Comparison of ENCODE assay signal across 1 cellular context in the genomic region with DNA sequence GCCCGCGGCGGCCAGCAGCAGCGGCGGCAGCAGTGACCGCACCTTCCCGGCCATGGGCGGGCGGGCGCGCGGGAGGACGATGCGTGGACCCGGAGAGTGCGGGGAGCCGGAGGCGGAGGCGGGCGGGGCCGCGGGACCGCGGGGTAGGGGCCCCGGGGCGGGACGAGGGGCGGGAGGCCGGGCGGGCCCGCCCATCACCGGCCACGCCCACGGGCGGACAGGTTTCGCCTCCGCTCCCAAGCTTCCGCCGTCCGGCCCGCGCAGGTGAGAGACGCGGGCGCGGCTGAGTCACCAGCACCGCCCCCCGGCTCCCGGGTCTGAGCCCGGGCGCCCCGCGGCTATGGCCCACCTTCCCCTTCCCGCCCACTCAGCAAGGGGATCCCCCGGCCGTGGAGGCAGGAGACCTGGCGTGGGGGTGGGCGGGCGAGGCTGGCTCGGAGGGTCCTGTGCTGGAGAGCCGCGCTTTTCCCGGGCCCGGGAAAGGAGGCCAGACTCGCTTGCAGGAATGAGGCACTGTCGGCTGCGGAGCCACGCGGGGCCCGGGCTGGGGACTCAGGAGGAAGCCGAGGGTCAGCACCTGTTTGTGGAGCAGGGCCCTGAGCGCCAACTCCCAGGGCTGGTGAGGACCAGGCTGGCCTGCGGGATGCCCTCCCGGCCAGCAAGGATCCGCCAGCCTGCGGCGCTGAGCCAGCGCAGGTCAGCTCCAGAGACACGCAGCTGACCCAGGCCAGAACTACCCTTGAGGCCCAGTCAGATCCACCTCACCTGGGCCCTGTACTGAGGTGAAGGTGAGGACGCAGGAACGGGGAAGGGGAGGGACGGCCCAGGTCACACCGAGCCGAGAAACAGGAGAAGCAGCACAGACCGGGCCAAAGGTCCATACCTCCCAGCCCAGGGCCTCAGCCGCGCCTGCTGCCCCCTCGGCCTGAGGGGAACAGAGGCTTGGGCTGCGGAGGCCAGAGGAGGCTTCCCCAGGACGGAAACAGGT.
A peak's percentile ranks its signal among the peaks of the same experiment; 100 is the strongest.
TF ChIP-seq lines count a peak whose summit lies in the region.

A gene (minus strand): TSS at position 118 of the 988 bp plus-strand sequence. CDS start 64 bp downstream, at position 54.

TF ChIP-seq in HepG2, 621 proteins besides CTCF, POLR2A, EP300 and RAD21 (continued from another document and continues in another):
- TF ChIP-seq, protein P1, sequence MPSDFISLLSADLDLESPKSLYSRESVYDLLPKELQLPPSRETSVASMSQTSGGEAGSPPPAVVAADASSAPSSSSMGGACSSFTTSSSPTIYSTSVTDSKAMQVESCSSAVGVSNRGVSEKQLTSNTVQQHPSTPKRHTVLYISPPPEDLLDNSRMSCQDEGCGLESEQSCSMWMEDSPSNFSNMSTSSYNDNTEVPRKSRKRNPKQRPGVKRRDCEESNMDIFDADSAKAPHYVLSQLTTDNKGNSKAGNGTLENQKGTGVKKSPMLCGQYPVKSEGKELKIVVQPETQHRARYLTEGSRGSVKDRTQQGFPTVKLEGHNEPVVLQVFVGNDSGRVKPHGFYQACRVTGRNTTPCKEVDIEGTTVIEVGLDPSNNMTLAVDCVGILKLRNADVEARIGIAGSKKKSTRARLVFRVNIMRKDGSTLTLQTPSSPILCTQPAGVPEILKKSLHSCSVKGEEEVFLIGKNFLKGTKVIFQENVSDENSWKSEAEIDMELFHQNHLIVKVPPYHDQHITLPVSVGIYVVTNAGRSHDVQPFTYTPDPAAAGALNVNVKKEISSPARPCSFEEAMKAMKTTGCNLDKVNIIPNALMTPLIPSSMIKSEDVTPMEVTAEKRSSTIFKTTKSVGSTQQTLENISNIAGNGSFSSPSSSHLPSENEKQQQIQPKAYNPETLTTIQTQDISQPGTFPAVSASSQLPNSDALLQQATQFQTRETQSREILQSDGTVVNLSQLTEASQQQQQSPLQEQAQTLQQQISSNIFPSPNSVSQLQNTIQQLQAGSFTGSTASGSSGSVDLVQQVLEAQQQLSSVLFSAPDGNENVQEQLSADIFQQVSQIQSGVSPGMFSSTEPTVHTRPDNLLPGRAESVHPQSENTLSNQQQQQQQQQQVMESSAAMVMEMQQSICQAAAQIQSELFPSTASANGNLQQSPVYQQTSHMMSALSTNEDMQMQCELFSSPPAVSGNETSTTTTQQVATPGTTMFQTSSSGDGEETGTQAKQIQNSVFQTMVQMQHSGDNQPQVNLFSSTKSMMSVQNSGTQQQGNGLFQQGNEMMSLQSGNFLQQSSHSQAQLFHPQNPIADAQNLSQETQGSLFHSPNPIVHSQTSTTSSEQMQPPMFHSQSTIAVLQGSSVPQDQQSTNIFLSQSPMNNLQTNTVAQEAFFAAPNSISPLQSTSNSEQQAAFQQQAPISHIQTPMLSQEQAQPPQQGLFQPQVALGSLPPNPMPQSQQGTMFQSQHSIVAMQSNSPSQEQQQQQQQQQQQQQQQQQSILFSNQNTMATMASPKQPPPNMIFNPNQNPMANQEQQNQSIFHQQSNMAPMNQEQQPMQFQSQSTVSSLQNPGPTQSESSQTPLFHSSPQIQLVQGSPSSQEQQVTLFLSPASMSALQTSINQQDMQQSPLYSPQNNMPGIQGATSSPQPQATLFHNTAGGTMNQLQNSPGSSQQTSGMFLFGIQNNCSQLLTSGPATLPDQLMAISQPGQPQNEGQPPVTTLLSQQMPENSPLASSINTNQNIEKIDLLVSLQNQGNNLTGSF (CRISPR knock-in tag; IDR thresholded peaks at IDR 0.05), result no peak
- TF ChIP-seq, protein P2, sequence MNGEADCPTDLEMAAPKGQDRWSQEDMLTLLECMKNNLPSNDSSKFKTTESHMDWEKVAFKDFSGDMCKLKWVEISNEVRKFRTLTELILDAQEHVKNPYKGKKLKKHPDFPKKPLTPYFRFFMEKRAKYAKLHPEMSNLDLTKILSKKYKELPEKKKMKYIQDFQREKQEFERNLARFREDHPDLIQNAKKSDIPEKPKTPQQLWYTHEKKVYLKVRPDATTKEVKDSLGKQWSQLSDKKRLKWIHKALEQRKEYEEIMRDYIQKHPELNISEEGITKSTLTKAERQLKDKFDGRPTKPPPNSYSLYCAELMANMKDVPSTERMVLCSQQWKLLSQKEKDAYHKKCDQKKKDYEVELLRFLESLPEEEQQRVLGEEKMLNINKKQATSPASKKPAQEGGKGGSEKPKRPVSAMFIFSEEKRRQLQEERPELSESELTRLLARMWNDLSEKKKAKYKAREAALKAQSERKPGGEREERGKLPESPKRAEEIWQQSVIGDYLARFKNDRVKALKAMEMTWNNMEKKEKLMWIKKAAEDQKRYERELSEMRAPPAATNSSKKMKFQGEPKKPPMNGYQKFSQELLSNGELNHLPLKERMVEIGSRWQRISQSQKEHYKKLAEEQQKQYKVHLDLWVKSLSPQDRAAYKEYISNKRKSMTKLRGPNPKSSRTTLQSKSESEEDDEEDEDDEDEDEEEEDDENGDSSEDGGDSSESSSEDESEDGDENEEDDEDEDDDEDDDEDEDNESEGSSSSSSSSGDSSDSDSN (CRISPR knock-in tag; IDR thresholded peaks at IDR 0.05), result peak; percentile 63
- TF ChIP-seq ZNF160 (CRISPR knock-in tag; IDR thresholded peaks at IDR 0.05), result peak; percentile 36; the same call in 1 of the 2 replicates
- TF ChIP-seq ZNF329 (CRISPR knock-in tag; IDR thresholded peaks at IDR 0.05; ENCODE audit: low read depth), result no peak
- TF ChIP-seq, protein P3, sequence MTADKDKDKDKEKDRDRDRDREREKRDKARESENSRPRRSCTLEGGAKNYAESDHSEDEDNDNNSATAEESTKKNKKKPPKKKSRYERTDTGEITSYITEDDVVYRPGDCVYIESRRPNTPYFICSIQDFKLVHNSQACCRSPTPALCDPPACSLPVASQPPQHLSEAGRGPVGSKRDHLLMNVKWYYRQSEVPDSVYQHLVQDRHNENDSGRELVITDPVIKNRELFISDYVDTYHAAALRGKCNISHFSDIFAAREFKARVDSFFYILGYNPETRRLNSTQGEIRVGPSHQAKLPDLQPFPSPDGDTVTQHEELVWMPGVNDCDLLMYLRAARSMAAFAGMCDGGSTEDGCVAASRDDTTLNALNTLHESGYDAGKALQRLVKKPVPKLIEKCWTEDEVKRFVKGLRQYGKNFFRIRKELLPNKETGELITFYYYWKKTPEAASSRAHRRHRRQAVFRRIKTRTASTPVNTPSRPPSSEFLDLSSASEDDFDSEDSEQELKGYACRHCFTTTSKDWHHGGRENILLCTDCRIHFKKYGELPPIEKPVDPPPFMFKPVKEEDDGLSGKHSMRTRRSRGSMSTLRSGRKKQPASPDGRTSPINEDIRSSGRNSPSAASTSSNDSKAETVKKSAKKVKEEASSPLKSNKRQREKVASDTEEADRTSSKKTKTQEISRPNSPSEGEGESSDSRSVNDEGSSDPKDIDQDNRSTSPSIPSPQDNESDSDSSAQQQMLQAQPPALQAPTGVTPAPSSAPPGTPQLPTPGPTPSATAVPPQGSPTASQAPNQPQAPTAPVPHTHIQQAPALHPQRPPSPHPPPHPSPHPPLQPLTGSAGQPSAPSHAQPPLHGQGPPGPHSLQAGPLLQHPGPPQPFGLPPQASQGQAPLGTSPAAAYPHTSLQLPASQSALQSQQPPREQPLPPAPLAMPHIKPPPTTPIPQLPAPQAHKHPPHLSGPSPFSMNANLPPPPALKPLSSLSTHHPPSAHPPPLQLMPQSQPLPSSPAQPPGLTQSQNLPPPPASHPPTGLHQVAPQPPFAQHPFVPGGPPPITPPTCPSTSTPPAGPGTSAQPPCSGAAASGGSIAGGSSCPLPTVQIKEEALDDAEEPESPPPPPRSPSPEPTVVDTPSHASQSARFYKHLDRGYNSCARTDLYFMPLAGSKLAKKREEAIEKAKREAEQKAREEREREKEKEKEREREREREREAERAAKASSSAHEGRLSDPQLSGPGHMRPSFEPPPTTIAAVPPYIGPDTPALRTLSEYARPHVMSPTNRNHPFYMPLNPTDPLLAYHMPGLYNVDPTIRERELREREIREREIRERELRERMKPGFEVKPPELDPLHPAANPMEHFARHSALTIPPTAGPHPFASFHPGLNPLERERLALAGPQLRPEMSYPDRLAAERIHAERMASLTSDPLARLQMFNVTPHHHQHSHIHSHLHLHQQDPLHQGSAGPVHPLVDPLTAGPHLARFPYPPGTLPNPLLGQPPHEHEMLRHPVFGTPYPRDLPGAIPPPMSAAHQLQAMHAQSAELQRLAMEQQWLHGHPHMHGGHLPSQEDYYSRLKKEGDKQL (CRISPR knock-in tag; IDR thresholded peaks at IDR 0.05; ENCODE audit: low read depth), result no peak
- TF ChIP-seq KLF12 (CRISPR knock-in tag; IDR thresholded peaks at IDR 0.05; ENCODE audit: borderline replicate concordance), result peak; percentile 68; the same call in 1 of the 2 replicates
- no peak; the same call in 1 of the 2 replicates for TF ChIP-seq MTF2 (CRISPR knock-in tag; IDR thresholded peaks at IDR 0.05; ENCODE audit: borderline replicate concordance)
- TF ChIP-seq MYC (CRISPR knock-in tag; IDR thresholded peaks at IDR 0.05; ENCODE audit: borderline replicate concordance), result peak; percentile 64; the same call in 1 of the 2 replicates
- TF ChIP-seq ZNF589 (CRISPR knock-in tag; conservative IDR thresholded peaks at IDR 0.05), result 0 out of 2 replicates have a peak, but pooled peaks have one; percentile 15
- TF ChIP-seq, protein P4, sequence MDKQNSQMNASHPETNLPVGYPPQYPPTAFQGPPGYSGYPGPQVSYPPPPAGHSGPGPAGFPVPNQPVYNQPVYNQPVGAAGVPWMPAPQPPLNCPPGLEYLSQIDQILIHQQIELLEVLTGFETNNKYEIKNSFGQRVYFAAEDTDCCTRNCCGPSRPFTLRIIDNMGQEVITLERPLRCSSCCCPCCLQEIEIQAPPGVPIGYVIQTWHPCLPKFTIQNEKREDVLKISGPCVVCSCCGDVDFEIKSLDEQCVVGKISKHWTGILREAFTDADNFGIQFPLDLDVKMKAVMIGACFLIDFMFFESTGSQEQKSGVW (CRISPR knock-in tag; IDR thresholded peaks at IDR 0.05; ENCODE audit: borderline replicate concordance), result no peak
- no peak for TF ChIP-seq ZNF34 (CRISPR knock-in tag; IDR thresholded peaks at IDR 0.05; ENCODE audit: borderline replicate concordance)
- no peak for TF ChIP-seq NR1H2 (CRISPR knock-in tag; IDR thresholded peaks at IDR 0.05; ENCODE audit: borderline replicate concordance, low read depth)
- no peak for TF ChIP-seq ZFP36 (IDR thresholded peaks at IDR 0.05; ENCODE audit: borderline replicate concordance, low read depth, low read length, partially characterized antibody)
- no peak for TF ChIP-seq YY1 (IDR thresholded peaks at IDR 0.05; ENCODE audit: insufficient read depth, insufficient replicate concordance, low read depth, low read length)
- TF ChIP-seq, protein P5, sequence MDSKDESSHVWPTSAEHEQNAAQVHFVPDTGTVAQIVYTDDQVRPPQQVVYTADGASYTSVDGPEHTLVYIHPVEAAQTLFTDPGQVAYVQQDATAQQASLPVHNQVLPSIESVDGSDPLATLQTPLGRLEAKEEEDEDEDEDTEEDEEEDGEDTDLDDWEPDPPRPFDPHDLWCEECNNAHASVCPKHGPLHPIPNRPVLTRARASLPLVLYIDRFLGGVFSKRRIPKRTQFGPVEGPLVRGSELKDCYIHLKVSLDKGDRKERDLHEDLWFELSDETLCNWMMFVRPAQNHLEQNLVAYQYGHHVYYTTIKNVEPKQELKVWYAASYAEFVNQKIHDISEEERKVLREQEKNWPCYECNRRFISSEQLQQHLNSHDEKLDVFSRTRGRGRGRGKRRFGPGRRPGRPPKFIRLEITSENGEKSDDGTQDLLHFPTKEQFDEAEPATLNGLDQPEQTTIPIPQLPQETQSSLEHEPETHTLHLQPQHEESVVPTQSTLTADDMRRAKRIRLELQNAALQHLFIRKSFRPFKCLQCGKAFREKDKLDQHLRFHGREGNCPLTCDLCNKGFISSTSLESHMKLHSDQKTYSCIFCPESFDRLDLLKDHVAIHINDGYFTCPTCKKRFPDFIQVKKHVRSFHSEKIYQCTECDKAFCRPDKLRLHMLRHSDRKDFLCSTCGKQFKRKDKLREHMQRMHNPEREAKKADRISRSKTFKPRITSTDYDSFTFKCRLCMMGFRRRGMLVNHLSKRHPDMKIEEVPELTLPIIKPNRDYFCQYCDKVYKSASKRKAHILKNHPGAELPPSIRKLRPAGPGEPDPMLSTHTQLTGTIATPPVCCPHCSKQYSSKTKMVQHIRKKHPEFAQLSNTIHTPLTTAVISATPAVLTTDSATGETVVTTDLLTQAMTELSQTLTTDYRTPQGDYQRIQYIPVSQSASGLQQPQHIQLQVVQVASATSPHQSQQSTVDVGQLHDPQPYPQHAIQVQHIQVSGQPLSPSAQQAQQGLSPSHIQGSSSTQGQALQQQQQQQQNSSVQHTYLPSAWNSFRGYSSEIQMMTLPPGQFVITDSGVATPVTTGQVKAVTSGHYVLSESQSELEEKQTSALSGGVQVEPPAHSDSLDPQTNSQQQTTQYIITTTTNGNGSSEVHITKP (CRISPR knock-in tag; IDR thresholded peaks at IDR 0.05; ENCODE audit: low read depth), result no peak
- TF ChIP-seq, protein P6, sequence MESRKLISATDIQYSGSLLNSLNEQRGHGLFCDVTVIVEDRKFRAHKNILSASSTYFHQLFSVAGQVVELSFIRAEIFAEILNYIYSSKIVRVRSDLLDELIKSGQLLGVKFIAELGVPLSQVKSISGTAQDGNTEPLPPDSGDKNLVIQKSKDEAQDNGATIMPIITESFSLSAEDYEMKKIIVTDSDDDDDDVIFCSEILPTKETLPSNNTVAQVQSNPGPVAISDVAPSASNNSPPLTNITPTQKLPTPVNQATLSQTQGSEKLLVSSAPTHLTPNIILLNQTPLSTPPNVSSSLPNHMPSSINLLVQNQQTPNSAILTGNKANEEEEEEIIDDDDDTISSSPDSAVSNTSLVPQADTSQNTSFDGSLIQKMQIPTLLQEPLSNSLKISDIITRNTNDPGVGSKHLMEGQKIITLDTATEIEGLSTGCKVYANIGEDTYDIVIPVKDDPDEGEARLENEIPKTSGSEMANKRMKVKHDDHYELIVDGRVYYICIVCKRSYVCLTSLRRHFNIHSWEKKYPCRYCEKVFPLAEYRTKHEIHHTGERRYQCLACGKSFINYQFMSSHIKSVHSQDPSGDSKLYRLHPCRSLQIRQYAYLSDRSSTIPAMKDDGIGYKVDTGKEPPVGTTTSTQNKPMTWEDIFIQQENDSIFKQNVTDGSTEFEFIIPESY (CRISPR knock-in tag; IDR thresholded peaks at IDR 0.05), result no peak
- no peak for TF ChIP-seq ZNF335 (CRISPR knock-in tag; IDR thresholded peaks at IDR 0.05)
- TF ChIP-seq, protein P7, sequence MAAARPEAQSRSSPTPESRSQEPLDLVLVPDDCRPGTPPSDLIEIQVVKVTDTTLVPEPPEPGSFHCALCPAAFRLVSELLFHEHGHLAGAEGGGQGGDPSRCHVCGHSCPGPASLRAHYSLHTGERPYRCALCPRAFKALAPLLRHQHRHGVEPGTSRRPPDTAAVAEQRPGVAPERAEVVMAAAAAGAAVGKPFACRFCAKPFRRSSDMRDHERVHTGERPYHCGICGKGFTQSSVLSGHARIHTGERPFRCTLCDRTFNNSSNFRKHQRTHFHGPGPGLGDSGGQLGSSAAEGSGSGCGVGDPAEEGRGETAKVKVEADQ (CRISPR knock-in tag; IDR thresholded peaks at IDR 0.05; ENCODE audit: borderline replicate concordance), result no peak
- TF ChIP-seq ZNF570 (CRISPR knock-in tag; IDR thresholded peaks at IDR 0.05; ENCODE audit: borderline replicate concordance), result no peak
- no peak for TF ChIP-seq THYN1 (CRISPR knock-in tag; IDR thresholded peaks at IDR 0.05; ENCODE audit: borderline replicate concordance, low read depth)
- TF ChIP-seq ZFP36L2 (CRISPR knock-in tag; IDR thresholded peaks at IDR 0.05), result no peak
- TF ChIP-seq, protein P8, sequence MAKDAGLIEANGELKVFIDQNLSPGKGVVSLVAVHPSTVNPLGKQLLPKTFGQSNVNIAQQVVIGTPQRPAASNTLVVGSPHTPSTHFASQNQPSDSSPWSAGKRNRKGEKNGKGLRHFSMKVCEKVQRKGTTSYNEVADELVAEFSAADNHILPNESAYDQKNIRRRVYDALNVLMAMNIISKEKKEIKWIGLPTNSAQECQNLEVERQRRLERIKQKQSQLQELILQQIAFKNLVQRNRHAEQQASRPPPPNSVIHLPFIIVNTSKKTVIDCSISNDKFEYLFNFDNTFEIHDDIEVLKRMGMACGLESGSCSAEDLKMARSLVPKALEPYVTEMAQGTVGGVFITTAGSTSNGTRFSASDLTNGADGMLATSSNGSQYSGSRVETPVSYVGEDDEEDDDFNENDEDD (CRISPR knock-in tag; IDR thresholded peaks at IDR 0.05; ENCODE audit: borderline replicate concordance), result no peak; the same call in 1 of the 2 replicates
- TF ChIP-seq ZNF782 (CRISPR knock-in tag; IDR thresholded peaks at IDR 0.05; ENCODE audit: borderline replicate concordance), result no peak
- no peak for TF ChIP-seq GATAD1 (CRISPR knock-in tag; IDR thresholded peaks at IDR 0.05)
